ENCODE assay signal across 10 cellular contexts in genomic region chr2:8234253-8234652, GRCh38.
DNase-seq lines count a peak whose midpoint lies in the region; ATAC-seq and TF ChIP-seq lines count a peak whose summit lies in the region.
"Had no signal": no experiment of that assay in that cellular context is flagged by ENCODE, and none has a peak within 500 bp of the region (broad histone marks: within the 10 kb centered on the region; RNA-seq: fewer than 3 reads in every experiment).

No MANE protein-coding gene starts in this region.

- peak overlapping the region; percentile 41 for H3K4me3 ChIP-seq in OCI-LY7 (ENCODE audit: low read depth, low read length, poor library complexity, severe bottlenecking)

- BruUV-seq in OCI-LY7 (replicated peaks; lab: Mats Ljungman, UMichigan) = no TSS peak

- H3K4me2 ChIP-seq in OCI-LY7 (ENCODE audit: low read length) = peak overlapping the region; percentile 79

- H3K27me3 Mint-ChIP-seq in CD14-positive monocyte (ENCODE audit: low read depth in 3 of 3) = peaks cover 0 to 1% (median 1%) of the 10 kb centered on the region in 3 donors
- peaks cover 35% of the 10 kb centered on the region for H3K27me3 Mint-ChIP-seq in stimulated activated naive CD8-positive, alpha-beta T cell treated with anti-CD3 and anti-CD28 coated beads, Interleukin-15, amount 100 ng/mL, for 72 hours

- intact Hi-C loops in CD14-positive monocyte (cut with micrococcal nuclease) (loop anchor here (5.0 to 10.0 kb wide), 4 partner anchors 57 to 311 kb away; no protein-coding TSS in a partner anchor), OCI-LY7 (cut with micrococcal nuclease; ENCODE audit: unreplicated experiment) (loop anchor here (1.0 to 5.0 kb wide), 7 partner anchors 68 to 802 kb away; no protein-coding TSS in a partner anchor)

- peaks cover 0 to 1% of the 10 kb centered on the region in 2 donors for H3K36me3 Mint-ChIP-seq in CD14-positive monocyte

- H3K27ac ChIP-seq in OCI-LY7 (ENCODE audit: low read depth, low read length, poor library complexity, severe bottlenecking) (peak overlapping the region; percentile 97), substantia nigra (ENCODE audit: low read depth, low read length, poor library complexity, severe bottlenecking) (no peak overlapping the region)

- peak; percentile 82 for DNase-seq in CD14-positive monocyte (ENCODE audit: low spot score)
- peak; percentile 84 for DNase-seq in OCI-LY7 (ENCODE audit: low spot score)
- no peak for DNase-seq in substantia nigra (lab: John Stamatoyannopoulos, UW)
- DNase-seq in stimulated activated naive CD8-positive, alpha-beta T cell treated with anti-CD3 and anti-CD28 coated beads, Interleukin-15, amount 100 ng/mL, for 72 hours = no peak
- no peak for DNase-seq in globus pallidus (ENCODE audit: low spot score)
- no peak for DNase-seq in kidney glomerular epithelial cell (lab: John Stamatoyannopoulos, UW)
- DNase-seq: activated T-cell treated with anti-CD3 and anti-CD28 coated beads, Interleukin-2, amount 50 U/mL, for 72 hours; H7 had no signal

- H3K4me1 Mint-ChIP-seq in CD14-positive monocyte = peaks cover 55% of the 10 kb centered on the region
- peaks cover 26% of the 10 kb centered on the region for H3K4me1 Mint-ChIP-seq in stimulated activated naive CD8-positive, alpha-beta T cell treated with anti-CD3 and anti-CD28 coated beads, Interleukin-15, amount 100 ng/mL, for 72 hours

- peak overlapping the region in 1 of 2 donors; percentile 53 for H3K4me3 Mint-ChIP-seq in CD14-positive monocyte
- no peak overlapping the region for H3K4me3 Mint-ChIP-seq in stimulated activated naive CD8-positive, alpha-beta T cell treated with anti-CD3 and anti-CD28 coated beads, Interleukin-15, amount 100 ng/mL, for 72 hours
- H3K4me3 Mint-ChIP-seq: activated T-cell treated with anti-CD3 and anti-CD28 coated beads, Interleukin-2, amount 50 U/mL, for 72 hours had no signal

- POLR2A ChIA-PET in OCI-LY7 (lab: Charles Lee) = interaction anchor here (0.8 to 3.3 kb wide), 23 partner anchors 10 to 806 kb away, joined by 3 to 18 read pairs (median 4); partner anchors contain the start of gene ID2

- CTCF ChIA-PET in OCI-LY7 (lab: Charles Lee; ENCODE audit: unreplicated experiment) = interaction anchor here (0.5 to 1.2 kb wide), 5 partner anchors 10 to 450 kb away, joined by 3 to 8 read pairs (median 3); no protein-coding TSS in a partner anchor

- no peaks in the 10 kb centered on the region for H3K79me2 ChIP-seq in OCI-LY7 (ENCODE audit: insufficient read depth, low read depth, low read length)

- ATAC-seq in GM19463 (IDR thresholded peaks at IDR 0.05; ENCODE audit: unreplicated experiment) (peak; percentile 27), HG03135 (IDR thresholded peaks at IDR 0.05; ENCODE audit: unreplicated experiment) (peak; percentile 28)
- ATAC-seq in stimulated activated naive CD8-positive, alpha-beta T cell treated with anti-CD3 and anti-CD28 coated beads, Interleukin-15, amount 100 ng/mL, for 72 hours = no peak
- ATAC-seq: activated T-cell treated with anti-CD3 and anti-CD28 coated beads, Interleukin-2, amount 50 U/mL, for 72 hours had no signal

- no peaks in the 10 kb centered on the region for H3K9me2 ChIP-seq in OCI-LY7 (ENCODE audit: insufficient read depth, low read length)

- TF ChIP-seq CTCF in CD14-positive monocyte (IDR thresholded peaks at IDR 0.05) (no peak), OCI-LY7 (conservative IDR thresholded peaks at IDR 0.05; ENCODE audit: low read length) (no peak)

- peaks cover 99% of the 10 kb centered on the region for H3K4me1 ChIP-seq in OCI-LY7 (ENCODE audit: insufficient read depth, low read length, poor library complexity, severe bottlenecking)

- H3K36me3 ChIP-seq in OCI-LY7 (ENCODE audit: insufficient read depth, low read length) = 0 out of 2 replicates have a peak, but pooled peaks cover 2% of the 10 kb centered on the region

- H2AFZ ChIP-seq in OCI-LY7 (ENCODE audit: low read length) = peak overlapping the region; percentile 11; the same call in 1 of the 2 replicates

- H4K20me1 ChIP-seq in OCI-LY7 (ENCODE audit: insufficient read depth, low read length) = no peaks in the 10 kb centered on the region

- H3K9me3 Mint-ChIP-seq in CD14-positive monocyte = no peaks in the 10 kb centered on the region
- H3K9me3 Mint-ChIP-seq in stimulated activated naive CD8-positive, alpha-beta T cell treated with anti-CD3 and anti-CD28 coated beads, Interleukin-15, amount 100 ng/mL, for 72 hours = no peaks in the 10 kb centered on the region
- H3K9me3 Mint-ChIP-seq: activated T-cell treated with anti-CD3 and anti-CD28 coated beads, Interleukin-2, amount 50 U/mL, for 72 hours had no signal

- peak overlapping the region; percentile 89 to 97 (median 92) for H3K27ac Mint-ChIP-seq in CD14-positive monocyte
- no peak overlapping the region for H3K27ac Mint-ChIP-seq in stimulated activated naive CD8-positive, alpha-beta T cell treated with anti-CD3 and anti-CD28 coated beads, Interleukin-15, amount 100 ng/mL, for 72 hours
- H3K27ac Mint-ChIP-seq: activated T-cell treated with anti-CD3 and anti-CD28 coated beads, Interleukin-2, amount 50 U/mL, for 72 hours had no signal

- no peaks in the 10 kb centered on the region for H3K9me3 ChIP-seq in OCI-LY7 (ENCODE audit: low read length)

Comparison
In these comparisons a context has a peak if more than half of its experiments do, and no peak if none do; other contexts are left out.
1. DNase-seq: peak in CD14-positive monocyte (single experiment) and OCI-LY7 (single experiment); none in substantia nigra (0 of 49), stimulated activated naive CD8-positive, alpha-beta T cell treated with anti-CD3 and anti-CD28 coated beads, Interleukin-15, amount 100 ng/mL, for 72 hours (0 of 2), globus pallidus (single experiment) and kidney glomerular epithelial cell (single experiment).
2. H3K27ac Mint-ChIP-seq: peak in CD14-positive monocyte (7 of 7); none in stimulated activated naive CD8-positive, alpha-beta T cell treated with anti-CD3 and anti-CD28 coated beads, Interleukin-15, amount 100 ng/mL, for 72 hours (0 of 2).